In the genomic region with DNA sequence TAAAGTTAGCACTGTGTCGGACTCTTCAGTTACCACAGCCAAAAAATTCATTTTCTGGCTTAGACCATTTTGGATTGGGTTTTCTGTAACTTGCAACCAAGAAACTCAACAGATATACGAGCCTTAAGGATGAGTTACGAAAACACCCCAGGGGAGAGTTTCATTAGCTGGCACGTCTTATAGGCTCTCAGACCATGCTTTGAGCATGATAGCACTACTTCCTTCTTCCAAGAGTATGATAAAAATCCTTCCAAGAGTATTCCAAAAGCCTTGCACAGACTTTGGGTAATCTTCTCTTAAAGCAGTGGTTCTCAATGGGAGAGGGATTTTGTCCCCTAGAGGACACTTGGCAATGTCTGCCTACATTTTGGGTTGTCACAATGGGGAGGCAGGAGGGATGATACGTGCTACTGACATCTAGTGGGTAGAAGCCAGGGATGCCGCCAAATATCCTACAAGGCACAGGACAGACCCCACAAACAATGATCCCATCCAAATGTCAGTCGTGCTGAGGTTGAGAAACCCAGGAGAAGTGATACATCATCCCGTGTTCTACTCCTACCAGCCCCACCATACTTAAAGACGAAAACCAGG, we compare ENCODE assay signal across 9 cellular contexts.
DNase-seq lines count a peak whose midpoint lies in the region; ATAC-seq, FAIRE-seq and TF ChIP-seq lines count a peak whose summit lies in the region.
"Had no signal": no experiment of that assay in that cellular context is flagged by ENCODE, and none has a peak within 500 bp of the region (broad histone marks: within the 10 kb centered on the region; RNA-seq: fewer than 3 reads in every experiment).

No MANE protein-coding gene starts in this region.

- H3K27me3 Mint-ChIP-seq in GM23338 (ENCODE audit: insufficient read depth, low read depth, poor library complexity), result peaks cover 5% of the 10 kb centered on the region
- H3K27me3 Mint-ChIP-seq: central memory CD8-positive, alpha-beta T cell had no signal

- intact Hi-C loops in heart right ventricle (cut with DNase I), result loop anchor here in 1 of 10 donors (5.0 kb wide), 1 partner anchor 433 kb away; a partner anchor contains a TSS

- FAIRE-seq in A549 (lab: Jason Lieb, UNC), result peak; percentile 65

- peak; percentile 53 for TF ChIP-seq CTCF in A549 (IDR thresholded peaks at IDR 0.05)
- TF ChIP-seq CTCF in GM23338 (conservative IDR thresholded peaks at IDR 0.05; ENCODE audit: low read depth in 2 of 2), result peak; percentile 76 to 92
- no peak; the same call in 1 of the 2 replicates for TF ChIP-seq CTCF in RWPE1 (conservative IDR thresholded peaks at IDR 0.05; ENCODE audit: low read depth)
- TF ChIP-seq CTCF in heart right ventricle (IDR thresholded peaks at IDR 0.05), result peak in 6 of 9 donors; percentile 17 to 42 (median 22)

- H2AFZ ChIP-seq in GM23338, result no peak overlapping the region

- H3K27ac Mint-ChIP-seq in GM23338, result no peak overlapping the region

- DNase-seq in A549 (ENCODE audit: low read depth in 1 of 2, low spot score in 1 of 2) (peak; percentile 33 to 45), GM23338 (ENCODE audit: low spot score) (peak; percentile 90), RWPE1 (ENCODE audit: low spot score) (peak; percentile 40), heart right ventricle (no peak), NOMO-1 treated with dmso at 0.1 percent for 144 hours (lab: John Stamatoyannopoulos, UW; ENCODE audit: unreplicated experiment) (no peak), NCI-H2107 (lab: John Stamatoyannopoulos, UW) (no peak)

- H3K36me3 ChIP-seq in GM23338 (ENCODE audit: insufficient read depth) (peaks cover 4% of the 10 kb centered on the region; the same call in 1 of the 2 replicates), heart right ventricle (no peaks in the 10 kb centered on the region)

- no peaks in the 10 kb centered on the region for H3K9me2 ChIP-seq in GM23338 (ENCODE audit: insufficient read depth)

- POLR2A ChIA-PET in A549 (lab: Yijun Ruan, JAX), result no interaction called here
- POLR2A ChIA-PET in RWPE1 (lab: Yijun Ruan, JAX; ENCODE audit: low non-redundant PET), result no interaction called here

- WGBS in A549 (ENCODE audit: missing lambda C conversion rate), result 75% methylated on average over 9 of the region's 9 CpGs
- WGBS in heart right ventricle, 2 donors, result 69 to 70% methylated on average over 9 of the region's 9 CpGs

- H3K4me1 ChIP-seq in A549, result no peaks in the 10 kb centered on the region
- 0 out of 2 replicates have a peak, but pooled peaks cover 6% of the 10 kb centered on the region for H3K4me1 ChIP-seq in GM23338 (ENCODE audit: insufficient read depth)
- peaks cover 0 to 24% (median 9%) of the 10 kb centered on the region in 9 donors for H3K4me1 ChIP-seq in heart right ventricle

- H3K4me3 ChIP-seq in A549 (no peak overlapping the region), GM23338 (no peak overlapping the region), heart right ventricle (no peak overlapping the region)

- H3K9me3 Mint-ChIP-seq in GM23338, result peaks cover 13% of the 10 kb centered on the region

- CTCF ChIA-PET in A549 (lab: Yijun Ruan, JAX) (interaction anchor here (0.7 to 1.6 kb wide), 12 partner anchors 8 to 432 kb away, joined by 3 to 12 read pairs (median 3); no protein-coding TSS in a partner anchor), RWPE1 (lab: Yijun Ruan, JAX) (interaction anchor here (0.6 to 1.9 kb wide), 2 partner anchors 220 to 334 kb away, joined by 4 to 10 read pairs; no protein-coding TSS in a partner anchor)

- H3K27me3 ChIP-seq in GM23338 (ENCODE audit: insufficient read depth) (no peaks in the 10 kb centered on the region), heart right ventricle (no peaks in the 10 kb centered on the region)

- no peak for TF ChIP-seq POLR2A in A549 (IDR thresholded peaks at IDR 0.05; ENCODE audit: low read length)
- TF ChIP-seq POLR2A in GM18505 (IDR thresholded peaks at IDR 0.05; ENCODE audit: borderline replicate concordance, extremely low read depth, insufficient read depth, insufficient read length), result no peak

- H3K4me2 ChIP-seq in A549 (no peak overlapping the region), GM23338 (no peak overlapping the region)

- peaks cover 17% of the 10 kb centered on the region for H3K4me1 Mint-ChIP-seq in GM23338
- H3K4me1 Mint-ChIP-seq: central memory CD8-positive, alpha-beta T cell had no signal

- ATAC-seq in A549 (peak; percentile 71 to 79; a peak in 5 of 6 replicates), GM23338 (peak; percentile 87), heart right ventricle (peak in 4 of 8 donors; percentile 10 to 46 (median 23)), GM18505 (IDR thresholded peaks at IDR 0.05; ENCODE audit: unreplicated experiment) (no peak), HG03108 (IDR thresholded peaks at IDR 0.05; ENCODE audit: unreplicated experiment) (no peak)

- no peaks in the 10 kb centered on the region for H4K20me1 ChIP-seq in GM23338 (replicated peaks; ENCODE audit: insufficient read depth)

- peaks cover 18% of the 10 kb centered on the region for H3K36me3 Mint-ChIP-seq in GM23338 (ENCODE audit: low read depth)

- no peak for TF ChIP-seq EP300 in A549 (IDR thresholded peaks at IDR 0.05)

- H3K27ac ChIP-seq in A549, result no peak overlapping the region
- H3K27ac ChIP-seq in GM23338 (ENCODE audit: low read depth), result no peak overlapping the region
- H3K27ac ChIP-seq in RWPE1, result no peak overlapping the region
- peak overlapping the region in 2 of 10 donors; percentile 29 to 35 for H3K27ac ChIP-seq in heart right ventricle

- no peaks in the 10 kb centered on the region for H3F3A ChIP-seq in GM23338 (replicated peaks; ENCODE audit: low read depth)

- TF ChIP-seq RAD21 in A549 (conservative IDR thresholded peaks at IDR 0.05 in 1 of 2, IDR thresholded peaks at IDR 0.05 in 1 of 2), result peak; percentile 51 to 58

- H3K9me3 ChIP-seq in A549 (no peaks in the 10 kb centered on the region), heart right ventricle (no peaks in the 10 kb centered on the region)

- H3K4me3 Mint-ChIP-seq in GM23338, result no peak overlapping the region
- H3K4me3 Mint-ChIP-seq: central memory CD8-positive, alpha-beta T cell had no signal

- H3K79me2 ChIP-seq in GM23338 (replicated peaks; ENCODE audit: insufficient read depth), result no peaks in the 10 kb centered on the region

TF ChIP-seq in A549, 52 proteins besides CTCF, POLR2A, EP300 and RAD21 (continues in another document):
- TF ChIP-seq MAZ (IDR thresholded peaks at IDR 0.05; ENCODE audit: borderline replicate concordance, low read depth, low read length), result no peak
- TF ChIP-seq, protein P1, sequence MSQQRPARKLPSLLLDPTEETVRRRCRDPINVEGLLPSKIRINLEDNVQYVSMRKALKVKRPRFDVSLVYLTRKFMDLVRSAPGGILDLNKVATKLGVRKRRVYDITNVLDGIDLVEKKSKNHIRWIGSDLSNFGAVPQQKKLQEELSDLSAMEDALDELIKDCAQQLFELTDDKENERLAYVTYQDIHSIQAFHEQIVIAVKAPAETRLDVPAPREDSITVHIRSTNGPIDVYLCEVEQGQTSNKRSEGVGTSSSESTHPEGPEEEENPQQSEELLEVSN (IDR thresholded peaks at IDR 0.05; ENCODE audit: borderline replicate concordance, low read depth), result no peak

TF ChIP-seq in GM23338, 12 proteins besides CTCF, POLR2A, EP300 and RAD21 (continues in another document):
- TF ChIP-seq EZH2 (IDR thresholded peaks at IDR 0.05; ENCODE audit: low read depth, unreplicated experiment) (no peak), CREB1 (CRISPR knock-in tag; IDR thresholded peaks at IDR 0.05; ENCODE audit: low read depth) (peak; percentile 40; the same call in 1 of the 2 replicates)

Comparison
In these comparisons a context has a peak if more than half of its experiments do, and no peak if none do; other contexts are left out.
1. ATAC-seq: peak in A549 (2 of 2) and GM23338 (single experiment); none in GM18505 (single experiment) and HG03108 (single experiment).
2. DNase-seq: peak in A549 (2 of 2), GM23338 (single experiment) and RWPE1 (single experiment); none in heart right ventricle (0 of 2), NOMO-1 treated with dmso at 0.1 percent for 144 hours (single experiment) and NCI-H2107 (single experiment).